In the genomic region with DNA sequence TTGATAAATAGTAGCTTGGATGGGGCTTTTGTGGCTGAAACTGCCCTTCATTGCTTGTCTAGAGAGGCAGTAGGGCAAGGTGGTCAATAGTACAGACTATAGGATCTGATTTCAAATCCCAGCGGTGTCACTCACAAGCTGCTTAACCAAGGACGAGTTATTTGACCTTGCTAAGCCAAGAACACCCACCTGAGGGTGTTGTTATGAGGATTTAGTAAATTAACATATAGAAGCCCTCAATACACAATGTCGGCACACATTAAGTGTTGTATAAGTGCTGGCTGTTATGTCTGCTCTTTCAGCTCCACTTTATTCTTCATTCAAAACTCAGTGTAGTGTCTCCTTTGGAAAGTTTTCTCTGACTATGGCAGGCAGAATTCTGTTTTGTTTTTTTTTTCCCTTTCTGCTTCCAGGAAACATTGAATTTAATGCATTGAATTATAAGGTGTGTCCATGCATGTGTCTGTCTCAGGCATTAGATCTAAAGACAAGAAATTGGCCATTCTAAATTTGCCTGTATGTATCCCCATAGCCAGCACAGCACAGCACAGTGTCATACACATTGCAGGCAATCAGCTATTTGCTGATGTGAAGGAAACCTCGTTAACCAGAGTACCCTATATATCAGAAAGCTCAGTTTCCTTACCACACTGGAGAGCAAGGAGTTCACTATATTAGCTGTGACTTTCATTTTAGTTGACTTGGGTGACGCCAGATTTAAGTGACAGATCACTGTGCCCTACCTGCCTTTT, we compare ENCODE assay signal across 24 cellular contexts.
"Had no signal": no experiment of that assay in that cellular context is flagged by ENCODE, and none has a peak within 500 bp of the region (broad histone marks: within the 10 kb centered on the region; RNA-seq: fewer than 3 reads in every experiment).

No MANE protein-coding gene starts in this region.

- H3K4me3 ChIP-seq: gastroesophageal sphincter, left lung, lung, right lobe of liver, skin epidermis, thyroid gland, upper lobe of right lung had no signal

- H3K4me1 ChIP-seq: gastroesophageal sphincter, left lung, right lobe of liver, thyroid gland, upper lobe of right lung had no signal

- H3K36me3 ChIP-seq: gastroesophageal sphincter, left lung, right lobe of liver, thyroid gland, upper lobe of right lung had no signal

- DNase-seq: activated CD4-positive, alpha-beta memory T cell treated with anti-CD3 and anti-CD28 coated beads for 36 hours; activated CD4-positive, alpha-beta T cell treated with anti-CD3 and anti-CD28 coated beads for 4 hours; activated CD4-positive, CD25-positive, alpha-beta regulatory T cell; activated gamma-delta T cell; activated naive CD4-positive, alpha-beta T cell treated with anti-CD3 and anti-CD28 coated beads, Interleukin-2, amount 50 U/mL, for 16 hours; activated naive CD8-positive, alpha-beta T cell treated with anti-CD3 and anti-CD28 coated beads, Interleukin-2, amount 50 U/mL, for 24 hours; cortex of kidney; endodermal cell; head of caudate nucleus; hypothalamus; kidney glomerular epithelial cell; left lung; naive thymus-derived CD4-positive, alpha-beta T cell; occipital lobe; posterior cingulate gyrus; right lobe of liver; stimulated activated CD4-positive, alpha-beta T cell treated with anti-CD3 and anti-CD28 coated beads, Interleukin-1b, Interleukin-23, amount 100 ng/mL, for 48 hours; substantia nigra; T1000; thyroid gland; upper lobe of right lung had no signal

- H3K9me3 ChIP-seq: gastroesophageal sphincter, left lung, right lobe of liver, thyroid gland, upper lobe of right lung had no signal

- H3K27me3 ChIP-seq: left lung, right lobe of liver, thyroid gland, upper lobe of right lung had no signal
